ENCODE assay signal across 22 cellular contexts in genomic region chr3:3615533-3615932, GRCh38.
"Had no signal": no experiment of that assay in that cellular context is flagged by ENCODE, and none has a peak within 500 bp of the region (broad histone marks: within the 10 kb centered on the region; RNA-seq: fewer than 3 reads in every experiment).

No MANE protein-coding gene starts in this region.

- ATAC-seq: activated T-helper 17 cell treated with anti-CD3 and anti-CD28 coated beads, Interleukin-2, amount 50 U/mL, for 72 hours; gastroesophageal sphincter had no signal

- H3K4me1 Mint-ChIP-seq: activated T-helper 17 cell treated with anti-CD3 and anti-CD28 coated beads, Interleukin-2, amount 50 U/mL, for 72 hours; endodermal cell had no signal

- H3K27ac Mint-ChIP-seq: activated T-helper 17 cell treated with anti-CD3 and anti-CD28 coated beads, Interleukin-2, amount 50 U/mL, for 72 hours; endodermal cell had no signal

- H3K9me3 Mint-ChIP-seq: activated T-helper 17 cell treated with anti-CD3 and anti-CD28 coated beads, Interleukin-2, amount 50 U/mL, for 72 hours; endodermal cell had no signal

- DNase-seq: activated CD4-positive, CD25-positive, alpha-beta regulatory T cell treated with anti-CD3 and anti-CD28 coated beads, Interleukin-2, amount 50 U/mL, for 72 hours; activated naive CD4-positive, alpha-beta T cell treated with Interleukin-2 at 50 U/mL for 16 hours; activated T-cell treated with anti-CD3 and anti-CD28 coated beads for 4 hours; aorta; endodermal cell; erythroblast; lower lobe of right lung; midbrain; right lobe of liver; stimulated activated CD4-positive, alpha-beta T cell treated with anti-CD3 and anti-CD28 coated beads, Interleukin-4, amount 100 ng/mL, for 4 hours; stimulated activated CD8-positive, alpha-beta memory T cell treated with anti-CD3 and anti-CD28 coated beads, Interleukin-4, amount 100 ng/mL, for 48 hours; stomach; T-helper 1 cell; T1000; testis; uterus had no signal

- H3K4me3 ChIP-seq: cardiac muscle cell, dorsolateral prefrontal cortex, gastroesophageal sphincter, lower lobe of right lung, prostate gland, right lobe of liver, smooth muscle cell, stomach, testis, uterus had no signal

- H3K4me3 Mint-ChIP-seq: activated T-helper 17 cell treated with anti-CD3 and anti-CD28 coated beads, Interleukin-2, amount 50 U/mL, for 72 hours; endodermal cell had no signal

- H3K36me3 ChIP-seq: cardiac muscle cell, gastroesophageal sphincter, lower lobe of right lung, prostate gland, right lobe of liver, stomach, uterus had no signal

- H3K27ac ChIP-seq: cardiac muscle cell, dorsolateral prefrontal cortex, gastroesophageal sphincter, lower lobe of right lung, prostate gland, right lobe of liver, stomach, testis, uterus had no signal

- H3K27me3 Mint-ChIP-seq: activated T-helper 17 cell treated with anti-CD3 and anti-CD28 coated beads, Interleukin-2, amount 50 U/mL, for 72 hours had no signal

- H3K4me1 ChIP-seq: gastroesophageal sphincter, lower lobe of right lung, prostate gland, right lobe of liver, stomach, testis, uterus had no signal

- H3K27me3 ChIP-seq: cardiac muscle cell, dorsolateral prefrontal cortex, gastroesophageal sphincter, right lobe of liver, stomach, testis, uterus had no signal

- H3K9me3 ChIP-seq: gastroesophageal sphincter, lower lobe of right lung, prostate gland, right lobe of liver, stomach, testis, uterus had no signal

- H3K4me2 ChIP-seq: smooth muscle cell had no signal
